Comparison of ENCODE assay signal across 30 cellular contexts in the genomic region with DNA sequence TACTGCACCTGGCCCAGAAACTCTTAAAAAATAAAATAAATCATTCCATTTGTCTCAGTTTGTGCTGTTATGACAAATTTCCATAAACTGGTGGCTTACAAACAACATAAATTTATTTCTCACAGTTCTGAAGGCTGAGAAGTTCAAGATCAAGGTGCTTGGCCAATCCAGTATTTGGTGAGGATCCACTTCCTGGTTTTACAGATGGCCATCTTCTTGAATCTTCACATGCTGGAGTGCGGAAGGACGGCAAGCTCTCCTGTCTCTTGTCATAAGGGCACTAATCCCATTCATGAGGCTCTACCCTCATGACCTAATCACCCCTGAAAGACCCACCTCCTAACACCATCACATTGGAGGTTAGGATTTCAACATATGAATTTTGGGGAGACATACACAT. TPM values are rescaled to one million over a fixed set of nuclear protein-coding genes. Genes with fewer than 3 reads are reported as not detected.
DNase-seq lines count a peak whose midpoint lies in the region; ATAC-seq, FAIRE-seq and TF ChIP-seq lines count a peak whose summit lies in the region.
"Had no signal": no experiment of that assay in that cellular context is flagged by ENCODE, and none has a peak within 500 bp of the region (broad histone marks: within the 10 kb centered on the region; RNA-seq: fewer than 3 reads in every experiment).

No MANE protein-coding gene starts in this region.

- no peaks in the 10 kb centered on the region; the same call in 1 of the 2 replicates for H3K27me3 Mint-ChIP-seq in HFFc6 (ENCODE audit: insufficient read depth)

- BruUV-seq in HepG2 (replicated peaks; lab: Mats Ljungman, UMichigan) (no TSS peak), K562 (replicated peaks; lab: Mats Ljungman, UMichigan) (no TSS peak)

- no peaks in the 10 kb centered on the region for H3K9me1 ChIP-seq in K562 (ENCODE audit: control insufficient read depth, insufficient read depth, low read length)

- 63% methylated on average over 2 of the region's 2 CpGs for WGBS in HepG2 (ENCODE audit: low lambda C conversion rate)
- WGBS in right lobe of liver (ENCODE audit: insufficient coverage, low coverage, low lambda C conversion rate, missing lambda C conversion rate), result 38% methylated on average over 2 of the region's 2 CpGs
- WGBS in K562 (ENCODE audit: insufficient coverage, low coverage, missing lambda C conversion rate), result 0% methylated on average over 2 of the region's 2 CpGs

- H3K9me3 ChIP-seq in HepG2 (ENCODE audit: low read length) (no peaks in the 10 kb centered on the region), right lobe of liver (no peaks in the 10 kb centered on the region), K562 (replicated peaks; ENCODE audit: control insufficient read depth, insufficient read depth, low read depth, low read length) (no peaks in the 10 kb centered on the region), upper lobe of right lung (no peaks in the 10 kb centered on the region)
- H3K9me3 ChIP-seq: body of pancreas, transverse colon had no signal

- H3K27ac Mint-ChIP-seq in HFFc6, result no peak overlapping the region
- H3K27ac Mint-ChIP-seq: activated B cell treated with CpG ODN at 0.5 μM for 24 hours; activated CD4-positive, alpha-beta memory T cell treated with anti-CD3 and anti-CD28 coated beads, Interleukin-2, amount 10 ng/mL, durations not matched to agents 7 days and 5 days; mesothelial cell of epicardium; naive thymus-derived CD4-positive, alpha-beta T cell had no signal

- TF ChIP-seq RAD21 in HepG2 (CRISPR knock-in tag; IDR thresholded peaks at IDR 0.05), result no peak
- TF ChIP-seq RAD21 in K562 (CRISPR knock-in tag; conservative IDR thresholded peaks at IDR 0.05 in 1 of 2, IDR thresholded peaks at IDR 0.05 in 1 of 2), result no peak

- H3K4me3 ChIP-seq in HepG2 (replicated peaks in 1 of 3; ENCODE audit: insufficient read depth in 1 of 3, low read depth in 2 of 3, low read length in 3 of 3), result no peak overlapping the region
- no peak overlapping the region for H3K4me3 ChIP-seq in right lobe of liver
- H3K4me3 ChIP-seq in K562, result no peak overlapping the region
- H3K4me3 ChIP-seq in upper lobe of right lung, result no peak overlapping the region
- H3K4me3 ChIP-seq: body of pancreas, hepatocyte, left ventricle myocardium inferior, transverse colon had no signal

- no peaks in the 10 kb centered on the region for H4K20me1 ChIP-seq in HepG2 (ENCODE audit: insufficient read depth, low read length)
- 0 out of 2 replicates have a peak, but pooled peaks cover 3% of the 10 kb centered on the region for H4K20me1 ChIP-seq in K562 (replicated peaks; ENCODE audit: control insufficient read depth, insufficient read depth, low read length)

- in situ Hi-C loops in HepG2 (cut with HindIII; ENCODE audit: extremely low pct_ligation_motif_present, low pct_unique_long_range_greater_than_20kb) (no loop called here), K562 (cut with MboI) (no loop called here)

- H3K4me2 ChIP-seq in HepG2 (ENCODE audit: low read depth, low read length) (no peak overlapping the region), K562 (ENCODE audit: insufficient read depth, low read length) (no peak overlapping the region)
- H3K4me2 ChIP-seq: hepatocyte had no signal

- no peak overlapping the region for H3K9ac ChIP-seq in HepG2 (ENCODE audit: insufficient read depth, low read depth, low read length)
- H3K9ac ChIP-seq in K562 (ENCODE audit: insufficient read depth in 1 of 2, low read depth in 2 of 2, low read length in 2 of 2), result no peak overlapping the region

- no peaks in the 10 kb centered on the region for H3K27me3 ChIP-seq in HepG2 (ENCODE audit: control insufficient read depth in 1 of 2, insufficient read depth in 2 of 2, low read length in 2 of 2)
- H3K27me3 ChIP-seq in right lobe of liver, result no peaks in the 10 kb centered on the region
- peaks cover 21 to 23% of the 10 kb centered on the region in 2 experiments for H3K27me3 ChIP-seq in K562 (ENCODE audit: control insufficient read depth in 2 of 2, insufficient read depth in 2 of 2, low read length in 2 of 2)
- H3K27me3 ChIP-seq in upper lobe of right lung, result no peaks in the 10 kb centered on the region
- H3K27me3 ChIP-seq: body of pancreas, foreskin keratinocyte, hepatocyte, transverse colon had no signal

- H3K27ac ChIP-seq in HepG2 (ENCODE audit: extremely low read length, insufficient read depth, low read length) (no peak overlapping the region), right lobe of liver (no peak overlapping the region), K562 (ENCODE audit: extremely low read depth, low read depth, low read length) (no peak overlapping the region), upper lobe of right lung (no peak overlapping the region)
- H3K27ac ChIP-seq: body of pancreas, C4-2B, foreskin keratinocyte, hepatocyte, left ventricle myocardium inferior, transverse colon had no signal

- intact Hi-C loops in HepG2 (cut with micrococcal nuclease; ENCODE audit: unreplicated experiment), result no loop called here
- intact Hi-C loops in right lobe of liver (cut with DNase I), result no loop called here
- intact Hi-C loops in K562 (cut with micrococcal nuclease), result no loop called here
- intact Hi-C loops in upper lobe of right lung (cut with DNase I), result no loop called here

- TF ChIP-seq EP300 in HepG2 (IDR thresholded peaks at IDR 0.05; ENCODE audit: low read depth in 2 of 2, low read length in 2 of 2), result no peak
- no peak for TF ChIP-seq EP300 in HepG2 (CRISPR knock-in tag; IDR thresholded peaks at IDR 0.05; ENCODE audit: borderline replicate concordance)
- TF ChIP-seq EP300 in K562 (IDR thresholded peaks at IDR 0.05; ENCODE audit: low read length), result no peak

- H2AFZ ChIP-seq in HepG2 (ENCODE audit: low read length) (no peak overlapping the region), K562 (ENCODE audit: low read depth, low read length) (no peak overlapping the region)
- H2AFZ ChIP-seq: hepatocyte had no signal

- H3K4me1 ChIP-seq in HepG2 (ENCODE audit: insufficient read depth, low read length), result peaks cover 17% of the 10 kb centered on the region
- no peaks in the 10 kb centered on the region for H3K4me1 ChIP-seq in right lobe of liver
- no peaks in the 10 kb centered on the region for H3K4me1 ChIP-seq in K562 (replicated peaks in 1 of 2; ENCODE audit: control insufficient read depth in 2 of 2, insufficient read depth in 2 of 2, low read length in 2 of 2)
- no peaks in the 10 kb centered on the region for H3K4me1 ChIP-seq in upper lobe of right lung
- H3K4me1 ChIP-seq: foreskin keratinocyte had no signal

- no peak for TF ChIP-seq CTCF in HepG2 (CRISPR knock-in tag; IDR thresholded peaks at IDR 0.05)
- no peak for TF ChIP-seq CTCF in right lobe of liver (IDR thresholded peaks at IDR 0.05)
- no peak for TF ChIP-seq CTCF in K562 (IDR thresholded peaks at IDR 0.05 in 2 of 3, conservative IDR thresholded peaks at IDR 0.05 in 1 of 3; ENCODE audit: insufficient read depth in 2 of 3, low read depth in 1 of 3, low read length in 3 of 3)
- TF ChIP-seq CTCF in upper lobe of right lung (IDR thresholded peaks at IDR 0.05), result no peak
- no peak for TF ChIP-seq CTCF in HFFc6 (IDR thresholded peaks at IDR 0.05)

- FAIRE-seq in HepG2 (lab: Jason Lieb, UNC), result no peak
- FAIRE-seq in K562 (lab: Jason Lieb, UNC), result peak; percentile 75
- FAIRE-seq: small intestine had no signal

- H3K4me3 Mint-ChIP-seq in HFFc6, result no peak overlapping the region
- H3K4me3 Mint-ChIP-seq: activated B cell treated with CpG ODN at 0.5 μM for 24 hours; activated CD4-positive, alpha-beta memory T cell treated with anti-CD3 and anti-CD28 coated beads, Interleukin-2, amount 10 ng/mL, durations not matched to agents 7 days and 5 days; mesothelial cell of epicardium; naive thymus-derived CD4-positive, alpha-beta T cell had no signal

- TF ChIP-seq POLR2A in HepG2 (IDR thresholded peaks at IDR 0.05; ENCODE audit: insufficient read depth in 1 of 2, low read depth in 2 of 2, low read length in 2 of 2) (no peak), right lobe of liver (IDR thresholded peaks at IDR 0.05) (no peak), K562 (conservative IDR thresholded peaks at IDR 0.05) (no peak)

- H3K4me1 Mint-ChIP-seq in HFFc6 (ENCODE audit: low read depth), result peaks cover under 1% of the 10 kb centered on the region
- H3K4me1 Mint-ChIP-seq: activated B cell treated with CpG ODN at 0.5 μM for 24 hours; activated CD4-positive, alpha-beta memory T cell treated with anti-CD3 and anti-CD28 coated beads, Interleukin-2, amount 10 ng/mL, durations not matched to agents 7 days and 5 days; mesothelial cell of epicardium had no signal

- H3K36me3 ChIP-seq in HepG2 (replicated peaks in 1 of 2; ENCODE audit: control insufficient read depth in 1 of 2, insufficient read depth in 2 of 2, low read length in 2 of 2) (no peaks in the 10 kb centered on the region), right lobe of liver (no peaks in the 10 kb centered on the region), K562 (ENCODE audit: control insufficient read depth, insufficient read depth, low read length) (no peaks in the 10 kb centered on the region), upper lobe of right lung (no peaks in the 10 kb centered on the region)
- H3K36me3 ChIP-seq: left ventricle myocardium inferior, transverse colon had no signal

- no peak for DNase-seq in HepG2 (ENCODE audit: low spot score)
- no peak for DNase-seq in right lobe of liver
- DNase-seq in LHCN-M2 (ENCODE audit: low read depth), result peak; percentile 15
- peak; percentile 13 to 38 (median 22) for DNase-seq in K562 (ENCODE audit: extremely low read depth in 1 of 4, low spot score in 3 of 4)
- DNase-seq in upper lobe of right lung, result no peak
- DNase-seq in HFFc6, result no peak
- DNase-seq in NOMO-1 treated with dmso at 0.1 percent for 144 hours (lab: John Stamatoyannopoulos, UW; ENCODE audit: unreplicated experiment), result no peak
- DNase-seq: activated B cell treated with CpG ODN at 0.5 μM for 24 hours; activated CD4-positive, alpha-beta memory T cell treated with anti-CD3 and anti-CD28 coated beads, Interleukin-2, amount 10 ng/mL, durations not matched to agents 7 days and 5 days; activated effector memory CD4-positive, alpha-beta T cell treated with anti-CD3 and anti-CD28 coated beads, Interleukin-2, amount 50 U/mL, for 16 hours; activated T-cell treated with anti-CD3 and anti-CD28 coated beads for 4 hours; Calu3; effector CD4-positive, alpha-beta T cell; foreskin keratinocyte; left ventricle myocardium inferior; naive thymus-derived CD4-positive, alpha-beta T cell; NCI-H1436 treated with DMSO at 0.1 percent for 48 hours; NCI-H2107; occipital lobe; small intestine; stimulated activated CD4-positive, alpha-beta T cell treated with anti-CD3 and anti-CD28 coated beads, Interleukin-1b, Interleukin-23, amount 100 ng/mL, for 48 hours; transverse colon had no signal

- ATAC-seq in HepG2, result no peak
- ATAC-seq in right lobe of liver, result no peak
- peak; percentile 63 for ATAC-seq in K562
- peak; percentile 24 for ATAC-seq in upper lobe of right lung
- ATAC-seq in GM18511 (IDR thresholded peaks at IDR 0.05; ENCODE audit: unreplicated experiment), result no peak
- ATAC-seq: body of pancreas; foreskin keratinocyte; naive thymus-derived CD4-positive, alpha-beta T cell had no signal

- POLR2A ChIA-PET in HepG2 (lab: Yijun Ruan, JAX) (no interaction called here), K562 (lab: Yijun Ruan, JAX) (no interaction called here)

- no peaks in the 10 kb centered on the region for H3K36me3 Mint-ChIP-seq in HFFc6 (ENCODE audit: low read depth)
- H3K36me3 Mint-ChIP-seq: mesothelial cell of epicardium; naive thymus-derived CD4-positive, alpha-beta T cell had no signal

- CTCF ChIA-PET in HepG2 (lab: Yijun Ruan, JAX; ENCODE audit: low intra/inter-chr PET ratio, low total read pairs) (no interaction called here), K562 (lab: Yijun Ruan, JAX; ENCODE audit: low intra/inter-chr PET ratio) (no interaction called here)

- no peaks in the 10 kb centered on the region for H3K79me2 ChIP-seq in HepG2 (ENCODE audit: insufficient read depth, low read length)
- no peaks in the 10 kb centered on the region for H3K79me2 ChIP-seq in K562 (ENCODE audit: control insufficient read depth, insufficient read depth, low read length)
- H3K79me2 ChIP-seq: hepatocyte had no signal

- peaks cover 4% of the 10 kb centered on the region; the same call in 1 of the 2 replicates for H3K9me3 Mint-ChIP-seq in HFFc6
- H3K9me3 Mint-ChIP-seq: activated B cell treated with CpG ODN at 0.5 μM for 24 hours; activated CD4-positive, alpha-beta memory T cell treated with anti-CD3 and anti-CD28 coated beads, Interleukin-2, amount 10 ng/mL, durations not matched to agents 7 days and 5 days; mesothelial cell of epicardium had no signal

RNA-seq across cellular contexts. Expression of gene MYBPC1, which starts 29.9 kb away (rescaled TPM):
- 0.31 and 0.44 TPM in 2 replicates for total RNA-seq in HepG2 (2016; rRNA removed; fragmentation: Illumina TruSeq; extraction: Trizol)
- not detected in 2 replicates for total RNA-seq in HepG2 (2016; cell fraction: cytosol; rRNA removed; fragmentation: Illumina TruSeq; extraction: Trizol; ENCODE audit: low read depth)
- 0.24 and 0.28 TPM in 2 replicates for total RNA-seq in HepG2 (2016; cell fraction: insoluble cytoplasmic fraction; rRNA removed; fragmentation: Illumina TruSeq; extraction: Trizol)
- total RNA-seq in HepG2 (2016; cell fraction: membrane; rRNA removed; fragmentation: Illumina TruSeq; extraction: Trizol), result 0.15 and 0.28 TPM in 2 replicates
- total RNA-seq in HepG2 (2016; cell fraction: nucleus; rRNA removed; fragmentation: Illumina TruSeq; extraction: Trizol), result 0.31 and 0.34 TPM in 2 replicates
- polyA plus RNA-seq in HepG2 (2011; rRNA removed), result 0.34 and 0.53 TPM in 2 replicates
- 0.19 and 0.23 TPM in 2 replicates for polyA plus RNA-seq in HepG2 (2011; cell fraction: cytosol; rRNA removed)
- polyA plus RNA-seq in HepG2 (2011; cell fraction: nucleus; rRNA removed), result 0.16 and 0.21 TPM in 2 replicates
- polyA plus RNA-seq in HepG2 (2012), result 0.15 and 0.30 TPM in 2 replicates
- 0.08 and 0.12 TPM in 2 replicates for polyA plus RNA-seq in HepG2 (2016; cell fraction: cytosol; fragmentation: Illumina TruSeq; extraction: Trizol; ENCODE audit: low read depth)
- 0.50 and 0.66 TPM in 2 replicates for polyA plus RNA-seq in HepG2 (2016; cell fraction: insoluble cytoplasmic fraction; fragmentation: Illumina TruSeq; extraction: Trizol; ENCODE audit: low read depth)
- polyA plus RNA-seq in HepG2 (2016; cell fraction: membrane; fragmentation: Illumina TruSeq; extraction: Trizol; ENCODE audit: low read depth), result 0.13 and 0.16 TPM in 2 replicates
- 0.40 and 0.91 TPM in 2 replicates for polyA plus RNA-seq in HepG2 (2016; cell fraction: nucleus; fragmentation: Illumina TruSeq; extraction: Trizol; ENCODE audit: insufficient read depth, low read depth)
- 0.22 TPM in 1 of 2 replicates, not detected in the other for polyA minus RNA-seq in HepG2 (2011; rRNA and poly(A)+ RNA removed; ENCODE audit: low replicate concordance)
- 0.69 TPM in 1 of 2 replicates, not detected in the other for polyA minus RNA-seq in HepG2 (2011; cell fraction: cytosol; rRNA and poly(A)+ RNA removed)
- polyA minus RNA-seq in HepG2 (2011; cell fraction: nucleus; rRNA and poly(A)+ RNA removed), result 0.39 and 0.62 TPM in 2 replicates
- total RNA-seq in right lobe of liver, result 1 to 10 TPM in 2 of 6 experiments, under 1 TPM in 3, not detected in 1; 0.07 to 6.3 (median 0.66) TPM
- total RNA-seq in LHCN-M2 (2014; rRNA removed), result not detected in 2 replicates
- polyA plus RNA-seq in LHCN-M2 (2012), result not detected
- total RNA-seq in K562 (2011; cell fraction: chromatin; rRNA removed; ENCODE audit: low replicate concordance), result not detected in 2 replicates
- not detected in 2 replicates for total RNA-seq in K562 (2011; cell fraction: nucleolus; rRNA removed)
- total RNA-seq in K562 (2011; cell fraction: nucleoplasm; rRNA removed), result not detected in 2 replicates
- not detected in 2 replicates for total RNA-seq in K562 (2014; rRNA removed)
- total RNA-seq in K562 (2014; rRNA removed; fragmentation: Illumina TruSeq; extraction: Trizol), result not detected in 2 replicates
- not detected in 2 replicates for total RNA-seq in K562 (2015; rRNA removed; fragmentation: Illumina TruSeq; extraction: Trizol)
- total RNA-seq in K562 (2021), result not detected in 2 replicates
- polyA plus RNA-seq in K562 (2011; rRNA removed), result not detected in 2 replicates
- polyA plus RNA-seq in K562 (2011; cell fraction: cytosol; rRNA removed), result not detected in 2 replicates
- polyA plus RNA-seq in K562 (2011; cell fraction: nucleus; rRNA removed), result not detected in 2 replicates
- not detected in 2 replicates for polyA plus RNA-seq in K562 (2012)
- polyA plus RNA-seq in K562 (2014; fragmentation: Illumina TruSeq; extraction: Trizol), result not detected in 2 replicates
- polyA plus RNA-seq in K562 (2014; fragmentation: Nextera tagmentation; extraction: Ambion mirVana), result not detected
- not detected in 2 replicates for polyA plus RNA-seq in K562 (2014; rRNA removed)
- not detected in 2 replicates for polyA minus RNA-seq in K562 (2011; rRNA and poly(A)+ RNA removed)
- not detected in 2 replicates for polyA minus RNA-seq in K562 (2011; cell fraction: cytosol; rRNA and poly(A)+ RNA removed)
- not detected in 2 replicates for polyA minus RNA-seq in K562 (2011; cell fraction: nucleus; rRNA and poly(A)+ RNA removed)
- not detected for total RNA-seq in upper lobe of right lung
- not detected for total RNA-seq in HFFc6 (2021; fragmentation: NEBNext Ultra II Directional; extraction: Animal tissue kit (Norgen Biotek cat#: 25700))
- total RNA-seq: activated B cell treated with CpG ODN at 0.5 μM for 24 hours; activated CD4-positive, alpha-beta memory T cell treated with anti-CD3 and anti-CD28 coated beads, Interleukin-2, amount 10 ng/mL, durations not matched to agents 7 days and 5 days; Calu3; epithelial cell of proximal tubule; foreskin keratinocyte; H4; mesothelial cell of epicardium; naive thymus-derived CD4-positive, alpha-beta T cell; pulmonary artery endothelial cell had no signal
- polyA plus RNA-seq: foreskin keratinocyte; naive thymus-derived CD4-positive, alpha-beta T cell had no signal

Comparison
In these comparisons a context has a peak if more than half of its experiments do, and no peak if none do; other contexts are left out.
1. ATAC-seq: peak in K562 (single experiment) and upper lobe of right lung (single experiment); none in HepG2 (single experiment), right lobe of liver (0 of 4) and GM18511 (single experiment).
2. DNase-seq: peak in LHCN-M2 (single experiment) and K562 (4 of 4); none in HepG2 (single experiment), right lobe of liver (0 of 3), upper lobe of right lung (single experiment), HFFc6 (single experiment) and NOMO-1 treated with dmso at 0.1 percent for 144 hours (single experiment).